ENCODE assay signal across 8 cellular contexts in the genomic region with DNA sequence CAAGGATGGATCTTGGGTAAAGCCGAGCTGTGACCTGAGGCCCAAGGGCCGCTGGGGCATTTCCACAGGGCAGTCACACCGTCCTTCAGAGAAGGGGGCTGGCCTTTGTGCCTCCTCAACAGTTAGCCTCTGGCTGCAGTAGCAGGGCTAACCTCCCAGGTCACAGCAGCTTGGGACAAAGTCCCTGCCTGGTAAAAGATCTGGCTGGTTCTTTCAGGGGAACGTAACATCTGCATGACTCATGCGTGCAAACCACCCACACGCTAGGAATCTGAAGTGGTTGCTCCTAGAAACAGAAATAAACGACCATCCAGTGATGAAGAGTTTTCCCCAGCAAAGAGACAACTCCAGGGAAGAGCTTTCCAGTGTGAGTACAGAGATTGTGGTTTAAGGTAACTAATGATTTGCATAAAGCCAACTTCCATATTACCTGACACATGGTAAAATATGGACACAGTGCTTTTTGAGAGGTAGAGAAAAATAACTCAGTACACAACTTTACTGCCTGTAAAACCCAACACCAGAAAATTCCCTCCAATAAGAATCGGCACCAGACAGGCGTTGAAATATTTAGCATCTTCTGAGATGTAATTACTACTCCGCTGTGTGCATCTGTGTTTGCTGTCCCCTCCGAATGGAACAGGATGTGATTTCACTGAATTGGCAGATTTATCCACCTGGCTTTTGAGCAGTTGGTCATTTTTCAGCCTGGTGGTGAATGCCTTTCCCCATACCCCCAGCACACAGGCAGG.
DNase-seq lines count a peak whose midpoint lies in the region; ATAC-seq and TF ChIP-seq lines count a peak whose summit lies in the region.

No MANE protein-coding gene starts in this region.

- no peak for TF ChIP-seq CTCF in GM10248 (IDR thresholded peaks at IDR 0.05; ENCODE audit: control extremely low read depth, extremely low read depth, low read depth, missing control alignments)
- TF ChIP-seq CTCF in kidney epithelial cell (IDR thresholded peaks at IDR 0.05; ENCODE audit: insufficient read depth, low read length, poor library complexity, severe bottlenecking) = no peak
- TF ChIP-seq CTCF in thoracic aorta (IDR thresholded peaks at IDR 0.05) = no peak

- peak overlapping the region; percentile 31 to 71 for H3K27ac ChIP-seq in thoracic aorta

- H3K36me3 ChIP-seq in kidney epithelial cell (ENCODE audit: control insufficient read depth, insufficient read depth, low read length) (no peaks in the 10 kb centered on the region), thoracic aorta (no peaks in the 10 kb centered on the region)

- no peaks in the 10 kb centered on the region for H3K27me3 ChIP-seq in kidney epithelial cell (ENCODE audit: control insufficient read depth, insufficient read depth, low read length)
- no peaks in the 10 kb centered on the region for H3K27me3 ChIP-seq in thoracic aorta (replicated peaks; ENCODE audit: insufficient read depth)

- peak; percentile 94 for ATAC-seq in thoracic aorta (ENCODE audit: insufficient number of reproducible peaks, low FRiP score, low read depth)
- ATAC-seq in HG02678 (IDR thresholded peaks at IDR 0.05; ENCODE audit: unreplicated experiment) = no peak
- no peak for ATAC-seq in HG03439 (IDR thresholded peaks at IDR 0.05; ENCODE audit: unreplicated experiment)

- peak; percentile 42 for DNase-seq in GM10248 (ENCODE audit: extremely low spot score)
- peak; percentile 72 for DNase-seq in MV-4-11 (lab: John Stamatoyannopoulos, UW)
- DNase-seq in astrocyte of the hippocampus (ENCODE audit: low read depth, low spot score) = peak; percentile 95
- DNase-seq in kidney epithelial cell (ENCODE audit: low read depth) = peak; percentile 89
- DNase-seq in thoracic aorta (ENCODE audit: low spot score) = no peak
- DNase-seq in hippocampal formation (lab: John Stamatoyannopoulos, UW) = no peak

- CTCF ChIA-PET in GM10248 (lab: Yijun Ruan, JAX) = interaction anchor here (1.2 to 1.6 kb wide), 4 partner anchors 9 to 29 kb away, joined by 3 to 5 read pairs (median 4); no protein-coding TSS in a partner anchor

- no peak overlapping the region for H3K4me3 ChIP-seq in kidney epithelial cell (ENCODE audit: low read depth, low read length)
- no peak overlapping the region for H3K4me3 ChIP-seq in thoracic aorta

- no peaks in the 10 kb centered on the region for H3K9me3 ChIP-seq in thoracic aorta

- POLR2A ChIA-PET in GM10248 (lab: Yijun Ruan, JAX) = no interaction called here

- H3K4me1 ChIP-seq in thoracic aorta (ENCODE audit: control insufficient read depth in 1 of 2, low read depth in 2 of 2) = peaks cover 3 to 30% of the 10 kb centered on the region in 2 donors

Comparison
In these comparisons a context has a peak if more than half of its experiments do, and no peak if none do; other contexts are left out.
1. DNase-seq: peak in GM10248 (single experiment), MV-4-11 (single experiment), astrocyte of the hippocampus (single experiment) and kidney epithelial cell (single experiment); none in thoracic aorta (single experiment) and hippocampal formation (0 of 2).